Comparison of ENCODE assay signal across 1 cellular context in the genomic region with DNA sequence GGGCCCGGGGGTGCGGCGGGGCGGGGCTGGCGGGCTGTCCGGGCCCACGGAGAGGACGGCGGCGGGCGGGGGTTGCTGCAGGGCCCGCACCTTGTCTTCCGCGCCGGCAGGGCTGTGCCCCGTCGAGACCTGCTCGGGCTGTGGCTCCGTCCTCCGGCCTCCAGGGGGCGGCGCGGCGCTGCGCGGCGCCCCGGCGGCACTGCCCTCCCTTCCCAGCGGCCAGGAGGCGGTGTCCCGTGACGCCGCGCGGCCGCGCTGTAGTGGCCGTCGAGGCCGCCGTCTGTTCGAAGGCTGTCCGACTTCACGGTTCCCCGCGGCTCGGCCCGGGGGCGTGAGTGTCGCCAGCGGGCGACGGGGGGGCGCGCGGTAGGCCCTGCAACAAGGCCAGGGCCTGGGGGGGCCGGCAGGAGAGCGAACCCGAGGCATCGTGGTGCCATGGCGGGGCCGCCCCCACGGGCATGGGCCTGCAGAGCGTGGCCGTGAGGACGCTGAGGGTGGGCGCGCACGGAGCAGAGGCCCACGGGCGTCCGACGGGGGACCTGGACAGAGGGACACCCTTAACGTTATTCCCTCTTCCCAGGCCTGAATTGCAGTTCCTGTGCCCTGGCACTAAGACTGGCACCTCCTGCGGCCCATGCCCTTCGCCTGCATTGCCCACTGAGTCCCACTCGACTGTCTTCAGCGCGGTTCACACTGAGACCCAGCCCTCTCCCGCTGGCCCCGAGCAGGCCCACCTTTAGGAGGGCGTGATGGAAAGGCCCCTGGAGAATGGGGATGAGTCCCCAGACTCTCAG.
TF ChIP-seq lines count a peak whose summit lies in the region.

A gene with protein sequence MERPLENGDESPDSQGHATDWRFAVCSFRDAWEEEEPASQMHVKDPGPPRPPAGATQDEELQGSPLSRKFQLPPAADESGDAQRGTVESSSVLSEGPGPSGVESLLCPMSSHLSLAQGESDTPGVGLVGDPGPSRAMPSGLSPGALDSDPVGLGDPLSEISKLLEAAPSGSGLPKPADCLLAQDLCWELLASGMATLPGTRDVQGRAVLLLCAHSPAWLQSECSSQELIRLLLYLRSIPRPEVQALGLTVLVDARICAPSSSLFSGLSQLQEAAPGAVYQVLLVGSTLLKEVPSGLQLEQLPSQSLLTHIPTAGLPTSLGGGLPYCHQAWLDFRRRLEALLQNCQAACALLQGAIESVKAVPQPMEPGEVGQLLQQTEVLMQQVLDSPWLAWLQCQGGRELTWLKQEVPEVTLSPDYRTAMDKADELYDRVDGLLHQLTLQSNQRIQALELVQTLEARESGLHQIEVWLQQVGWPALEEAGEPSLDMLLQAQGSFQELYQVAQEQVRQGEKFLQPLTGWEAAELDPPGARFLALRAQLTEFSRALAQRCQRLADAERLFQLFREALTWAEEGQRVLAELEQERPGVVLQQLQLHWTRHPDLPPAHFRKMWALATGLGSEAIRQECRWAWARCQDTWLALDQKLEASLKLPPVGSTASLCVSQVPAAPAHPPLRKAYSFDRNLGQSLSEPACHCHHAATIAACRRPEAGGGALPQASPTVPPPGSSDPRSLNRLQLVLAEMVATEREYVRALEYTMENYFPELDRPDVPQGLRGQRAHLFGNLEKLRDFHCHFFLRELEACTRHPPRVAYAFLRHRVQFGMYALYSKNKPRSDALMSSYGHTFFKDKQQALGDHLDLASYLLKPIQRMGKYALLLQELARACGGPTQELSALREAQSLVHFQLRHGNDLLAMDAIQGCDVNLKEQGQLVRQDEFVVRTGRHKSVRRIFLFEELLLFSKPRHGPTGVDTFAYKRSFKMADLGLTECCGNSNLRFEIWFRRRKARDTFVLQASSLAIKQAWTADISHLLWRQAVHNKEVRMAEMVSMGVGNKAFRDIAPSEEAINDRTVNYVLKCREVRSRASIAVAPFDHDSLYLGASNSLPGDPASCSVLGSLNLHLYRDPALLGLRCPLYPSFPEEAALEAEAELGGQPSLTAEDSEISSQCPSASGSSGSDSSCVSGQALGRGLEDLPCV (plus strand): TSS at position 237 of the 794 bp plus-strand sequence. CDS start 513 bp downstream, at position 750.

TF ChIP-seq in HepG2, 621 proteins besides CTCF, POLR2A, EP300 and RAD21 (continued from another document and continues in another):
- TF ChIP-seq, protein P1, sequence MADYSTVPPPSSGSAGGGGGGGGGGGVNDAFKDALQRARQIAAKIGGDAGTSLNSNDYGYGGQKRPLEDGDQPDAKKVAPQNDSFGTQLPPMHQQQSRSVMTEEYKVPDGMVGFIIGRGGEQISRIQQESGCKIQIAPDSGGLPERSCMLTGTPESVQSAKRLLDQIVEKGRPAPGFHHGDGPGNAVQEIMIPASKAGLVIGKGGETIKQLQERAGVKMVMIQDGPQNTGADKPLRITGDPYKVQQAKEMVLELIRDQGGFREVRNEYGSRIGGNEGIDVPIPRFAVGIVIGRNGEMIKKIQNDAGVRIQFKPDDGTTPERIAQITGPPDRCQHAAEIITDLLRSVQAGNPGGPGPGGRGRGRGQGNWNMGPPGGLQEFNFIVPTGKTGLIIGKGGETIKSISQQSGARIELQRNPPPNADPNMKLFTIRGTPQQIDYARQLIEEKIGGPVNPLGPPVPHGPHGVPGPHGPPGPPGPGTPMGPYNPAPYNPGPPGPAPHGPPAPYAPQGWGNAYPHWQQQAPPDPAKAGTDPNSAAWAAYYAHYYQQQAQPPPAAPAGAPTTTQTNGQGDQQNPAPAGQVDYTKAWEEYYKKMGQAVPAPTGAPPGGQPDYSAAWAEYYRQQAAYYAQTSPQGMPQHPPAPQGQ (CRISPR knock-in tag; IDR thresholded peaks at IDR 0.05; ENCODE audit: borderline replicate concordance): no peak
- TF ChIP-seq, protein P2, sequence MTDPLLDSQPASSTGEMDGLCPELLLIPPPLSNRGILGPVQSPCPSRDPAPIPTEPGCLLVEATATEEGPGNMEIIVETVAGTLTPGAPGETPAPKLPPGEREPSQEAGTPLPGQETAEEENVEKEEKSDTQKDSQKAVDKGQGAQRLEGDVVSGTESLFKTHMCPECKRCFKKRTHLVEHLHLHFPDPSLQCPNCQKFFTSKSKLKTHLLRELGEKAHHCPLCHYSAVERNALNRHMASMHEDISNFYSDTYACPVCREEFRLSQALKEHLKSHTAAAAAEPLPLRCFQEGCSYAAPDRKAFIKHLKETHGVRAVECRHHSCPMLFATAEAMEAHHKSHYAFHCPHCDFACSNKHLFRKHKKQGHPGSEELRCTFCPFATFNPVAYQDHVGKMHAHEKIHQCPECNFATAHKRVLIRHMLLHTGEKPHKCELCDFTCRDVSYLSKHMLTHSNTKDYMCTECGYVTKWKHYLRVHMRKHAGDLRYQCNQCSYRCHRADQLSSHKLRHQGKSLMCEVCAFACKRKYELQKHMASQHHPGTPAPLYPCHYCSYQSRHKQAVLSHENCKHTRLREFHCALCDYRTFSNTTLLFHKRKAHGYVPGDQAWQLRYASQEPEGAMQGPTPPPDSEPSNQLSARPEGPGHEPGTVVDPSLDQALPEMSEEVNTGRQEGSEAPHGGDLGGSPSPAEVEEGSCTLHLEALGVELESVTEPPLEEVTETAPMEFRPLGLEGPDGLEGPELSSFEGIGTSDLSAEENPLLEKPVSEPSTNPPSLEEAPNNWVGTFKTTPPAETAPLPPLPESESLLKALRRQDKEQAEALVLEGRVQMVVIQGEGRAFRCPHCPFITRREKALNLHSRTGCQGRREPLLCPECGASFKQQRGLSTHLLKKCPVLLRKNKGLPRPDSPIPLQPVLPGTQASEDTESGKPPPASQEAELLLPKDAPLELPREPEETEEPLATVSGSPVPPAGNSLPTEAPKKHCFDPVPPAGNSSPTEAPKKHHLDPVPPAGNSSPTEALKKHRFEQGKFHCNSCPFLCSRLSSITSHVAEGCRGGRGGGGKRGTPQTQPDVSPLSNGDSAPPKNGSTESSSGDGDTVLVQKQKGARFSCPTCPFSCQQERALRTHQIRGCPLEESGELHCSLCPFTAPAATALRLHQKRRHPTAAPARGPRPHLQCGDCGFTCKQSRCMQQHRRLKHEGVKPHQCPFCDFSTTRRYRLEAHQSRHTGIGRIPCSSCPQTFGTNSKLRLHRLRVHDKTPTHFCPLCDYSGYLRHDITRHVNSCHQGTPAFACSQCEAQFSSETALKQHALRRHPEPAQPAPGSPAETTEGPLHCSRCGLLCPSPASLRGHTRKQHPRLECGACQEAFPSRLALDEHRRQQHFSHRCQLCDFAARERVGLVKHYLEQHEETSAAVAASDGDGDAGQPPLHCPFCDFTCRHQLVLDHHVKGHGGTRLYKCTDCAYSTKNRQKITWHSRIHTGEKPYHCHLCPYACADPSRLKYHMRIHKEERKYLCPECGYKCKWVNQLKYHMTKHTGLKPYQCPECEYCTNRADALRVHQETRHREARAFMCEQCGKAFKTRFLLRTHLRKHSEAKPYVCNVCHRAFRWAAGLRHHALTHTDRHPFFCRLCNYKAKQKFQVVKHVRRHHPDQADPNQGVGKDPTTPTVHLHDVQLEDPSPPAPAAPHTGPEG (CRISPR knock-in tag; IDR thresholded peaks at IDR 0.05): peak; percentile 87; the same call in 1 of the 2 replicates
- TF ChIP-seq ZC3H13 (CRISPR knock-in tag; IDR thresholded peaks at IDR 0.05): peak; percentile 86
- no peak; the same call in 1 of the 2 replicates for TF ChIP-seq KLF11 (CRISPR knock-in tag; IDR thresholded peaks at IDR 0.05)
- TF ChIP-seq, protein P3, sequence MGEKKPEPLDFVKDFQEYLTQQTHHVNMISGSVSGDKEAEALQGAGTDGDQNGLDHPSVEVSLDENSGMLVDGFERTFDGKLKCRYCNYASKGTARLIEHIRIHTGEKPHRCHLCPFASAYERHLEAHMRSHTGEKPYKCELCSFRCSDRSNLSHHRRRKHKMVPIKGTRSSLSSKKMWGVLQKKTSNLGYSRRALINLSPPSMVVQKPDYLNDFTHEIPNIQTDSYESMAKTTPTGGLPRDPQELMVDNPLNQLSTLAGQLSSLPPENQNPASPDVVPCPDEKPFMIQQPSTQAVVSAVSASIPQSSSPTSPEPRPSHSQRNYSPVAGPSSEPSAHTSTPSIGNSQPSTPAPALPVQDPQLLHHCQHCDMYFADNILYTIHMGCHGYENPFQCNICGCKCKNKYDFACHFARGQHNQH (CRISPR knock-in tag; IDR thresholded peaks at IDR 0.05): peak; percentile 60
- TF ChIP-seq THYN1 (CRISPR knock-in tag; IDR thresholded peaks at IDR 0.05; ENCODE audit: borderline replicate concordance, low read depth): no peak
- no peak for TF ChIP-seq DNMT3B (CRISPR knock-in tag; conservative IDR thresholded peaks at IDR 0.05)
- TF ChIP-seq ZNF234 (CRISPR knock-in tag; conservative IDR thresholded peaks at IDR 0.05): no peak
- TF ChIP-seq SMC3 (IDR thresholded peaks at IDR 0.05; ENCODE audit: low read length): no peak; the same call in 1 of the 2 replicates
- TF ChIP-seq PRMT3 (CRISPR knock-in tag; IDR thresholded peaks at IDR 0.05; ENCODE audit: borderline replicate concordance, low read depth): 0 out of 2 replicates have a peak, but pooled peaks have one; percentile 79
- TF ChIP-seq ZNF790 (CRISPR knock-in tag; IDR thresholded peaks at IDR 0.05; ENCODE audit: borderline replicate concordance): no peak; the same call in 1 of the 2 replicates
- TF ChIP-seq ZBTB1 (CRISPR knock-in tag; IDR thresholded peaks at IDR 0.05; ENCODE audit: borderline replicate concordance): no peak
- TF ChIP-seq, protein P4, sequence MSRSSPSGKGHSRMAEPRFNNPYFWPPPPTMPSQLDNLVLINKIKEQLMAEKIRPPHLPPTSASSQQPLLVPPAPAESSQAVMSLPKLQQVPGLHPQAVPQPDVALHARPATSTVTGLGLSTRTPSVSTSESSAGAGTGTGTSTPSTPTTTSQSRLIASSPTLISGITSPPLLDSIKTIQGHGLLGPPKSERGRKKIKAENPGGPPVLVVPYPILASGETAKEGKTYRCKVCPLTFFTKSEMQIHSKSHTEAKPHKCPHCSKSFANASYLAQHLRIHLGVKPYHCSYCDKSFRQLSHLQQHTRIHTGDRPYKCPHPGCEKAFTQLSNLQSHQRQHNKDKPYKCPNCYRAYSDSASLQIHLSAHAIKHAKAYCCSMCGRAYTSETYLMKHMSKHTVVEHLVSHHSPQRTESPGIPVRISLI (CRISPR knock-in tag; IDR thresholded peaks at IDR 0.05; ENCODE audit: borderline replicate concordance): no peak
- no peak for TF ChIP-seq CBFB (CRISPR knock-in tag; IDR thresholded peaks at IDR 0.05)
- TF ChIP-seq ZNF563 (CRISPR knock-in tag; IDR thresholded peaks at IDR 0.05): 0 out of 2 replicates have a peak, but pooled peaks have one; percentile 86
- TF ChIP-seq, protein P5, sequence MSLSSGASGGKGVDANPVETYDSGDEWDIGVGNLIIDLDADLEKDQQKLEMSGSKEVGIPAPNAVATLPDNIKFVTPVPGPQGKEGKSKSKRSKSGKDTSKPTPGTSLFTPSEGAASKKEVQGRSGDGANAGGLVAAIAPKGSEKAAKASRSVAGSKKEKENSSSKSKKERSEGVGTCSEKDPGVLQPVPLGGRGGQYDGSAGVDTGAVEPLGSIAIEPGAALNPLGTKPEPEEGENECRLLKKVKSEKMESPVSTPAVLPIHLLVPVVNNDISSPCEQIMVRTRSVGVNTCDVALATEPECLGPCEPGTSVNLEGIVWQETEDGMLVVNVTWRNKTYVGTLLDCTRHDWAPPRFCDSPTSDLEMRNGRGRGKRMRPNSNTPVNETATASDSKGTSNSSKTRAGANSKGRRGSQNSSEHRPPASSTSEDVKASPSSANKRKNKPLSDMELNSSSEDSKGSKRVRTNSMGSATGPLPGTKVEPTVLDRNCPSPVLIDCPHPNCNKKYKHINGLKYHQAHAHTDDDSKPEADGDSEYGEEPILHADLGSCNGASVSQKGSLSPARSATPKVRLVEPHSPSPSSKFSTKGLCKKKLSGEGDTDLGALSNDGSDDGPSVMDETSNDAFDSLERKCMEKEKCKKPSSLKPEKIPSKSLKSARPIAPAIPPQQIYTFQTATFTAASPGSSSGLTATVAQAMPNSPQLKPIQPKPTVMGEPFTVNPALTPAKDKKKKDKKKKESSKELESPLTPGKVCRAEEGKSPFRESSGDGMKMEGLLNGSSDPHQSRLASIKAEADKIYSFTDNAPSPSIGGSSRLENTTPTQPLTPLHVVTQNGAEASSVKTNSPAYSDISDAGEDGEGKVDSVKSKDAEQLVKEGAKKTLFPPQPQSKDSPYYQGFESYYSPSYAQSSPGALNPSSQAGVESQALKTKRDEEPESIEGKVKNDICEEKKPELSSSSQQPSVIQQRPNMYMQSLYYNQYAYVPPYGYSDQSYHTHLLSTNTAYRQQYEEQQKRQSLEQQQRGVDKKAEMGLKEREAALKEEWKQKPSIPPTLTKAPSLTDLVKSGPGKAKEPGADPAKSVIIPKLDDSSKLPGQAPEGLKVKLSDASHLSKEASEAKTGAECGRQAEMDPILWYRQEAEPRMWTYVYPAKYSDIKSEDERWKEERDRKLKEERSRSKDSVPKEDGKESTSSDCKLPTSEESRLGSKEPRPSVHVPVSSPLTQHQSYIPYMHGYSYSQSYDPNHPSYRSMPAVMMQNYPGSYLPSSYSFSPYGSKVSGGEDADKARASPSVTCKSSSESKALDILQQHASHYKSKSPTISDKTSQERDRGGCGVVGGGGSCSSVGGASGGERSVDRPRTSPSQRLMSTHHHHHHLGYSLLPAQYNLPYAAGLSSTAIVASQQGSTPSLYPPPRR (CRISPR knock-in tag; IDR thresholded peaks at IDR 0.05; ENCODE audit: borderline replicate concordance): no peak
- TF ChIP-seq PCBP2 (optimal IDR thresholded peaks at IDR 0.05; ENCODE audit: low read depth, low read length, poor library complexity, severe bottlenecking): no peak
- TF ChIP-seq NKX3-1 (CRISPR knock-in tag; IDR thresholded peaks at IDR 0.05): no peak
- TF ChIP-seq ZNF17 (CRISPR knock-in tag; IDR thresholded peaks at IDR 0.05): no peak
- peak; percentile 93 for TF ChIP-seq ZNF547 (CRISPR knock-in tag; IDR thresholded peaks at IDR 0.05)
- TF ChIP-seq HMG20A (CRISPR knock-in tag; IDR thresholded peaks at IDR 0.05; ENCODE audit: borderline replicate concordance): no peak
- no peak for TF ChIP-seq NAIF1 (CRISPR knock-in tag; IDR thresholded peaks at IDR 0.05; ENCODE audit: borderline replicate concordance)
- TF ChIP-seq MLLT10 (CRISPR knock-in tag; IDR thresholded peaks at IDR 0.05): no peak
- TF ChIP-seq, protein P6, sequence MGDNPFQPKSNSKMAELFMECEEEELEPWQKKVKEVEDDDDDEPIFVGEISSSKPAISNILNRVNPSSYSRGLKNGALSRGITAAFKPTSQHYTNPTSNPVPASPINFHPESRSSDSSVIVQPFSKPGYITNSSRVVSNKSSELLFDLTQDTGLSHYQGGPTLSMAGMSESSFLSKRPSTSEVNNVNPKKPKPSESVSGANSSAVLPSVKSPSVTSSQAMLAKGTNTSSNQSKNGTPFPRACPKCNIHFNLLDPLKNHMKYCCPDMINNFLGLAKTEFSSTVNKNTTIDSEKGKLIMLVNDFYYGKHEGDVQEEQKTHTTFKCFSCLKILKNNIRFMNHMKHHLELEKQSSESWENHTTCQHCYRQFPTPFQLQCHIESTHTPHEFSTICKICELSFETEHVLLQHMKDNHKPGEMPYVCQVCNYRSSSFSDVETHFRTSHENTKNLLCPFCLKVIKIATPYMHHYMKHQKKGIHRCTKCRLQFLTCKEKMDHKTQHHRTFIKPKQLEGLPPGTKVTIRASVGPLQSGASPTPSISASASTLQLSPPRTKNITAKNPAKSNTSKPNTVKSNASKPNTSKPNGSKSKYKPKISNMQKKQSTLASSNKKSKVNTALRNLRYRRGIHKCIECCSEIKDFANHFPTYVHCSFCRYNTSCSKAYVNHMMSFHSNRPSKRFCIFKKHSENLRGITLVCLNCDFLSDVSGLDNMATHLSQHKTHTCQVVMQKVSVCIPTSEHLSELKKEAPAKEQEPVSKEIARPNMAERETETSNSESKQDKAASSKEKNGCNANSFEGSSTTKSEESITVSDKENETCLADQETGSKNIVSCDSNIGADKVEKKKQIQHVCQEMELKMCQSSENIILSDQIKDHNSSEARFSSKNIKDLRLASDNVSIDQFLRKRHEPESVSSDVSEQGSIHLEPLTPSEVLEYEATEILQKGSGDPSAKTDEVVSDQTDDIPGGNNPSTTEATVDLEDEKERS (CRISPR knock-in tag; IDR thresholded peaks at IDR 0.05): no peak
